Comparison of ENCODE assay signal across 9 cellular contexts in the genomic region with DNA sequence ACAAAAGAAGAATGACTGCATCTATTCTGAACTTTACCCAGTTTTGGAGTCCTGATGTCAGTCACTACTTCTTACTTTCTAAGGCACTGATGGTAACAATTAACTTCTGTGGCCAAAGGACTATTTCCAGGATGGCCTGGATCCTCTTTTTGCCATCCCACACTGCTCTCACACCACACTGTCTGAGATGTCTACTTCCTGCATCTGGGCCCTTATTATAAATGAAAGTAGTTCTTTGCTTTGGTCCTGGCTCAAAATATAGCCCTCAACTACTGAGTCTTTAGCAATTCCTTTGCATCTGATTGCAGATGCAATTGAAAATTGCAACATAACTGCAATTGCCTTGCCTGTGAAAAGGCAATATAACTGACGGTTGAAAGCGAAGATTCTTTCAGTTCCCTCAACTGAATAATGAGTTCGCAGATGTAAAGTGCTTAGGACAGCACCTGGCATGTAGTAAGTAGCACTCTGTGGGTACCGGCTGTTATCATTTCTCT. TPM values are rescaled to one million over a fixed set of nuclear protein-coding genes. Genes with fewer than 3 reads are reported as not detected.
DNase-seq lines count a peak whose midpoint lies in the region; ATAC-seq and TF ChIP-seq lines count a peak whose summit lies in the region.
"Had no signal": no experiment of that assay in that cellular context is flagged by ENCODE, and none has a peak within 500 bp of the region (broad histone marks: within the 10 kb centered on the region; RNA-seq: fewer than 3 reads in every experiment).

No MANE protein-coding gene starts in this region.

- TF ChIP-seq CTCF in Peyer's patch (IDR thresholded peaks at IDR 0.05): no peak

- no peak for TF ChIP-seq POLR2A in Peyer's patch (IDR thresholded peaks at IDR 0.05)

- H3K36me3 ChIP-seq in Peyer's patch: no peaks in the 10 kb centered on the region

- no peak overlapping the region for H3K4me3 ChIP-seq in Peyer's patch

- peak overlapping the region in 1 of 4 donors; percentile 36 for H3K27ac ChIP-seq in Peyer's patch

- H3K9me3 ChIP-seq in Peyer's patch: no peaks in the 10 kb centered on the region

- peak; percentile 98 for DNase-seq in AML-193 (lab: John Stamatoyannopoulos, UW)
- DNase-seq in GM19238 (ENCODE audit: insufficient read length, low spot score): peak; percentile 55
- DNase-seq in NOMO-1 treated with dmso at 0.1 percent for 144 hours (lab: John Stamatoyannopoulos, UW; ENCODE audit: unreplicated experiment): peak; percentile 99
- DNase-seq in Peyer's patch: no peak
- DNase-seq in activated CD8-positive, alpha-beta memory T cell treated with anti-CD3 and anti-CD28 coated beads for 24 hours: no peak
- DNase-seq in stimulated activated CD4-positive, alpha-beta T cell treated with anti-CD3 and anti-CD28 coated beads, Interleukin-2, amount 100 ng/mL, for 48 hours: no peak
- DNase-seq in stimulated activated CD4-positive, alpha-beta T cell treated with anti-CD3 and anti-CD28 coated beads, Interleukin-4, amount 100 ng/mL, for 4 hours: no peak
- DNase-seq: SHP77 treated with DMSO at 0.1 percent for 48 hours had no signal

- H3K27me3 ChIP-seq in Peyer's patch: no peaks in the 10 kb centered on the region

- peaks cover 0 to 6% (median 0%) of the 10 kb centered on the region in 4 donors for H3K4me1 ChIP-seq in Peyer's patch

- ATAC-seq in HG02973 (IDR thresholded peaks at IDR 0.05; ENCODE audit: unreplicated experiment): peak; percentile 88

RNA-seq across cellular contexts. Expression of gene COQ2, which starts 44.2 kb away (rescaled TPM):
- 10 to 100 TPM; 11.0 to 15.6 (median 12.9) TPM for total RNA-seq in Peyer's patch

Comparison
In these comparisons a context has a peak if more than half of its experiments do, and no peak if none do; other contexts are left out.
1. DNase-seq: peak in AML-193 (2 of 2), GM19238 (single experiment) and NOMO-1 treated with dmso at 0.1 percent for 144 hours (single experiment); none in Peyer's patch (0 of 3), activated CD8-positive, alpha-beta memory T cell treated with anti-CD3 and anti-CD28 coated beads for 24 hours (single experiment), stimulated activated CD4-positive, alpha-beta T cell treated with anti-CD3 and anti-CD28 coated beads, Interleukin-2, amount 100 ng/mL, for 48 hours (0 of 2) and stimulated activated CD4-positive, alpha-beta T cell treated with anti-CD3 and anti-CD28 coated beads, Interleukin-4, amount 100 ng/mL, for 4 hours (0 of 2).